15 cellular contexts compared by ENCODE assay signal in the genomic region with DNA sequence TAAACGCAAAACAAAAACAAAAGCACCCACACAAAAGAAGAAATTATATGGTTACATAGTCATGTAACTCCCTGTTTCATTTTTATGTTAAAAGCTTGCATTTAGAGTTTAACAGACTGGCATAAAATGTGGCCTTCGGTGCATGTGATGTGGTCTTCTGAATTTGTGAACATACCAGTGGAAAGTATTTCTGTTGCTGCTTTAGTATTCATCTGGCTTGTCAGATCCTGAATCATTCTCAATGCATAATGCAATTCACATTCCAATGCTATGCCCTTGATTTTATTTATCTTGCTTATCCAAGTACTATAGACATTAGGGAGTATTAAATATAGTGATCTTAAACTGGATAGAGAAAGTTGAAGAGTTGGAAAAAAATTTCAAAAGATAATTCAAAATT.
DNase-seq lines count a peak whose midpoint lies in the region; ATAC-seq, FAIRE-seq and TF ChIP-seq lines count a peak whose summit lies in the region.
"Had no signal": no experiment of that assay in that cellular context is flagged by ENCODE, and none has a peak within 500 bp of the region (broad histone marks: within the 10 kb centered on the region; RNA-seq: fewer than 3 reads in every experiment).

No MANE protein-coding gene starts in this region.

- H3K4me3 ChIP-seq in RWPE2 (ENCODE audit: severe bottlenecking): no peak overlapping the region
- no peak overlapping the region for H3K4me3 ChIP-seq in epithelial cell of proximal tubule (ENCODE audit: low read depth, low read length)
- H3K4me3 ChIP-seq: BLaER1 had no signal

- peak overlapping the region; percentile 57 for H3K4me3 Mint-ChIP-seq in nephron progenitor cell
- H3K4me3 Mint-ChIP-seq in activated T-cell treated with anti-CD3 and anti-CD28 coated beads, Interleukin-2, amount 50 U/mL, for 72 hours: no peak overlapping the region
- H3K4me3 Mint-ChIP-seq: activated naive CD8-positive, alpha-beta T cell treated with anti-CD3 and anti-CD28 coated beads for 36 hours; IgD-negative memory B cell had no signal

- H3K36me3 Mint-ChIP-seq in nephron progenitor cell (ENCODE audit: low read depth): no peaks in the 10 kb centered on the region
- no peaks in the 10 kb centered on the region for H3K36me3 Mint-ChIP-seq in activated T-cell treated with anti-CD3 and anti-CD28 coated beads, Interleukin-2, amount 50 U/mL, for 72 hours (ENCODE audit: insufficient read depth in 2 of 2)
- H3K36me3 Mint-ChIP-seq: activated naive CD8-positive, alpha-beta T cell treated with anti-CD3 and anti-CD28 coated beads for 36 hours; IgD-negative memory B cell had no signal

- FAIRE-seq in D721Med (lab: Jason Lieb, UNC): peak; percentile 77

- TF ChIP-seq CTCF in D721Med (IDR thresholded peaks at IDR 0.05; ENCODE audit: insufficient read depth, missing control alignments) (no peak), RWPE2 (IDR thresholded peaks at IDR 0.05; ENCODE audit: poor library complexity, severe bottlenecking) (no peak), epithelial cell of proximal tubule (conservative IDR thresholded peaks at IDR 0.05; ENCODE audit: low read depth, low read length) (no peak), nephron progenitor cell (IDR thresholded peaks at IDR 0.05) (no peak)

- H3K9me3 ChIP-seq in RWPE2 (ENCODE audit: severe bottlenecking): no peaks in the 10 kb centered on the region
- H3K9me3 ChIP-seq: BLaER1 had no signal

- H3K9me3 Mint-ChIP-seq in nephron progenitor cell: peaks cover 9% of the 10 kb centered on the region
- peaks cover 0 to 2% of the 10 kb centered on the region in 2 donors for H3K9me3 Mint-ChIP-seq in activated T-cell treated with anti-CD3 and anti-CD28 coated beads, Interleukin-2, amount 50 U/mL, for 72 hours
- H3K9me3 Mint-ChIP-seq: activated naive CD8-positive, alpha-beta T cell treated with anti-CD3 and anti-CD28 coated beads for 36 hours had no signal

- peak overlapping the region; percentile 100 for H3K27ac ChIP-seq in RWPE2 (ENCODE audit: poor library complexity, severe bottlenecking)
- H3K27ac ChIP-seq: BLaER1 had no signal

- H3K27me3 ChIP-seq in RWPE2 (ENCODE audit: insufficient read depth, poor library complexity, severe bottlenecking): no peaks in the 10 kb centered on the region
- H3K27me3 ChIP-seq: BLaER1 had no signal

- no peaks in the 10 kb centered on the region for H3K36me3 ChIP-seq in RWPE2 (ENCODE audit: low read depth)
- H3K36me3 ChIP-seq: BLaER1 had no signal

- DNase-seq in D721Med (ENCODE audit: insufficient read length, low spot score): no peak
- DNase-seq in RWPE2 (ENCODE audit: low spot score): no peak
- DNase-seq in epithelial cell of proximal tubule (ENCODE audit: low read depth): peak; percentile 37
- DNase-seq in nephron progenitor cell: no peak
- DNase-seq in activated T-cell treated with anti-CD3 and anti-CD28 coated beads, Interleukin-2, amount 50 U/mL, for 72 hours: no peak
- DNase-seq in activated CD4-positive, alpha-beta T cell treated with anti-CD3 and anti-CD28 coated beads, Interleukin-2, amount 50 U/mL, for 48 hours: no peak
- DNase-seq: activated CD8-positive, alpha-beta memory T cell treated with anti-CD3 and anti-CD28 coated beads for 24 hours; activated naive CD8-positive, alpha-beta T cell treated with anti-CD3 and anti-CD28 coated beads for 36 hours; left colon; NCI-H187 had no signal

- peak overlapping the region; percentile 99 for H3K27ac Mint-ChIP-seq in nephron progenitor cell
- no peak overlapping the region for H3K27ac Mint-ChIP-seq in activated T-cell treated with anti-CD3 and anti-CD28 coated beads, Interleukin-2, amount 50 U/mL, for 72 hours
- H3K27ac Mint-ChIP-seq: activated naive CD8-positive, alpha-beta T cell treated with anti-CD3 and anti-CD28 coated beads for 36 hours; IgD-negative memory B cell; progenitor cell of endocrine pancreas had no signal

- ATAC-seq in RWPE2 (ENCODE audit: low read depth) (peak; percentile 44), HG02763 (IDR thresholded peaks at IDR 0.05; ENCODE audit: unreplicated experiment) (no peak), GM21717 (IDR thresholded peaks at IDR 0.05; ENCODE audit: unreplicated experiment) (no peak)
- ATAC-seq in activated T-cell treated with anti-CD3 and anti-CD28 coated beads, Interleukin-2, amount 50 U/mL, for 72 hours (replicated peaks in 1 of 2): no peak
- ATAC-seq: left colon had no signal

- H3K27me3 Mint-ChIP-seq in nephron progenitor cell (ENCODE audit: low read depth, poor library complexity): no peaks in the 10 kb centered on the region
- H3K27me3 Mint-ChIP-seq in activated T-cell treated with anti-CD3 and anti-CD28 coated beads, Interleukin-2, amount 50 U/mL, for 72 hours (ENCODE audit: low read depth): no peaks in the 10 kb centered on the region
- H3K27me3 Mint-ChIP-seq: activated naive CD8-positive, alpha-beta T cell treated with anti-CD3 and anti-CD28 coated beads for 36 hours; IgD-negative memory B cell; progenitor cell of endocrine pancreas had no signal

- H3K4me1 Mint-ChIP-seq in nephron progenitor cell: peaks cover 86% of the 10 kb centered on the region
- no peaks in the 10 kb centered on the region for H3K4me1 Mint-ChIP-seq in activated T-cell treated with anti-CD3 and anti-CD28 coated beads, Interleukin-2, amount 50 U/mL, for 72 hours (ENCODE audit: low read depth)
- H3K4me1 Mint-ChIP-seq: activated naive CD8-positive, alpha-beta T cell treated with anti-CD3 and anti-CD28 coated beads for 36 hours; IgD-negative memory B cell had no signal

- peaks cover 41% of the 10 kb centered on the region for H3K4me1 ChIP-seq in RWPE2 (ENCODE audit: insufficient read depth, poor library complexity, severe bottlenecking)
- H3K4me1 ChIP-seq: BLaER1 had no signal
